In genomic region chr7:107744345-107744750, GRCh38 we compare ENCODE assay signal across 8 cellular contexts. TPM values are rescaled to one million over a fixed set of nuclear protein-coding genes. Genes with fewer than 3 reads are reported as not detected.
DNase-seq lines count a peak whose midpoint lies in the region; ATAC-seq and TF ChIP-seq lines count a peak whose summit lies in the region.

No MANE protein-coding gene starts in this region.

- peak overlapping the region; percentile 93 for H3K4me3 Mint-ChIP-seq in T-helper 2 cell treated with Interferon-gamma antibody and Interleukin-4, amounts not matched to agents 5 μg/mL and 100 μg/mL, for 36 hours
- H3K4me3 Mint-ChIP-seq in neural progenitor cell: peak overlapping the region; percentile 98

- POLR2A ChIA-PET in PC-3 (lab: Charles Lee; ENCODE audit: unreplicated experiment): interaction anchor here (0.6 kb wide), 1 partner anchor 118 kb away, joined by 3 read pairs; no protein-coding TSS in a partner anchor

- H3K27me3 ChIP-seq in PC-3 (ENCODE audit: low read length) (no peaks in the 10 kb centered on the region), neural progenitor cell (no peaks in the 10 kb centered on the region)

- H3K27ac ChIP-seq in PC-3 (ENCODE audit: low read length): peak overlapping the region; percentile 94
- peak overlapping the region; percentile 97 for H3K27ac ChIP-seq in neural progenitor cell

- H3K27ac Mint-ChIP-seq in T-helper 2 cell treated with Interferon-gamma antibody and Interleukin-4, amounts not matched to agents 5 μg/mL and 100 μg/mL, for 36 hours: peak overlapping the region; percentile 100
- H3K27ac Mint-ChIP-seq in neural progenitor cell: peak overlapping the region; percentile 94

- BruUV-seq in PC-3 (replicated peaks; lab: Mats Ljungman, UMichigan): TSS peak; percentile 53

- H3K9me3 ChIP-seq in PC-3 (ENCODE audit: low read length) (no peaks in the 10 kb centered on the region), neural progenitor cell (ENCODE audit: low read depth) (no peaks in the 10 kb centered on the region)

- H2AFZ ChIP-seq in PC-3 (ENCODE audit: low read length) (peak overlapping the region; percentile 99), neural progenitor cell (replicated peaks) (peak overlapping the region; percentile 97)

- H3K9me3 Mint-ChIP-seq in T-helper 2 cell treated with Interferon-gamma antibody and Interleukin-4, amounts not matched to agents 5 μg/mL and 100 μg/mL, for 36 hours: no peaks in the 10 kb centered on the region
- no peaks in the 10 kb centered on the region for H3K9me3 Mint-ChIP-seq in neural progenitor cell

- H3K36me3 ChIP-seq in PC-3 (ENCODE audit: low read depth, low read length) (peaks cover 5% of the 10 kb centered on the region), neural progenitor cell (peaks cover 7% of the 10 kb centered on the region)

- peaks cover 54% of the 10 kb centered on the region for H3K79me2 ChIP-seq in PC-3 (ENCODE audit: low read length)
- H3K79me2 ChIP-seq in neural progenitor cell (ENCODE audit: low read depth): peaks cover 54% of the 10 kb centered on the region

- H3K4me1 ChIP-seq in PC-3 (ENCODE audit: insufficient read depth, low read length) (peaks cover 26% of the 10 kb centered on the region), neural progenitor cell (peaks cover 23% of the 10 kb centered on the region)

- H4K20me1 ChIP-seq in PC-3 (ENCODE audit: low read length) (peaks cover 43% of the 10 kb centered on the region), neural progenitor cell (ENCODE audit: low read depth) (peaks cover 41% of the 10 kb centered on the region)

- H3K4me3 ChIP-seq in PC-3 (ENCODE audit: low read length) (peak overlapping the region; percentile 98), epithelial cell of esophagus (ENCODE audit: low read length) (peak overlapping the region; percentile 94), neural progenitor cell (peak overlapping the region; percentile 97)

- peak; percentile 31 for ATAC-seq in HG02870 (IDR thresholded peaks at IDR 0.05; ENCODE audit: unreplicated experiment)
- peak; percentile 42 for ATAC-seq in PC-3

- CTCF ChIA-PET in PC-3 (lab: Charles Lee): interaction anchor here (0.6 to 2.9 kb wide), 3 partner anchors 130 to 574 kb away, joined by 7 to 77 read pairs (median 24); no protein-coding TSS in a partner anchor

- no peaks in the 10 kb centered on the region for H3K27me3 Mint-ChIP-seq in T-helper 2 cell treated with Interferon-gamma antibody and Interleukin-4, amounts not matched to agents 5 μg/mL and 100 μg/mL, for 36 hours (ENCODE audit: low read depth)
- peaks cover 2% of the 10 kb centered on the region for H3K27me3 Mint-ChIP-seq in neural progenitor cell (ENCODE audit: insufficient read depth, low read depth)

- peak overlapping the region; percentile 99 for H3K4me2 ChIP-seq in PC-3 (ENCODE audit: low read length)
- peak overlapping the region; percentile 98 for H3K4me2 ChIP-seq in neural progenitor cell

- DNase-seq in T-helper 2 cell treated with Interferon-gamma antibody and Interleukin-4, amounts not matched to agents 5 μg/mL and 100 μg/mL, for 36 hours (ENCODE audit: low spot score): no peak
- no peak for DNase-seq in T-helper 2 cell
- DNase-seq in PC-3: no peak
- DNase-seq in epithelial cell of esophagus (ENCODE audit: low read depth): no peak
- no peak for DNase-seq in neural progenitor cell (ENCODE audit: low spot score)
- no peak for DNase-seq in NCI-H187 (lab: John Stamatoyannopoulos, UW)
- DNase-seq in SK-N-DZ (ENCODE audit: low spot score): no peak

- intact Hi-C loops in PC-3 (cut with micrococcal nuclease): loop anchor here (2.0 to 10.0 kb wide), 2 partner anchors 260 to 402 kb away; partner anchors contain the start of gene LAMB1

- H3K36me3 Mint-ChIP-seq in T-helper 2 cell treated with Interferon-gamma antibody and Interleukin-4, amounts not matched to agents 5 μg/mL and 100 μg/mL, for 36 hours (ENCODE audit: low read depth): peaks cover 12% of the 10 kb centered on the region
- H3K36me3 Mint-ChIP-seq in neural progenitor cell: no peaks in the 10 kb centered on the region

- no peak for TF ChIP-seq CTCF in PC-3 (conservative IDR thresholded peaks at IDR 0.05; ENCODE audit: low read depth, low read length)
- TF ChIP-seq CTCF in epithelial cell of esophagus (IDR thresholded peaks at IDR 0.05; ENCODE audit: insufficient read depth, low read depth, low read length, missing control alignments): no peak
- no peak for TF ChIP-seq CTCF in neural progenitor cell (IDR thresholded peaks at IDR 0.05)

- peaks cover 38% of the 10 kb centered on the region for H3K4me1 Mint-ChIP-seq in T-helper 2 cell treated with Interferon-gamma antibody and Interleukin-4, amounts not matched to agents 5 μg/mL and 100 μg/mL, for 36 hours (ENCODE audit: low read depth)
- H3K4me1 Mint-ChIP-seq in neural progenitor cell: peaks cover 21% of the 10 kb centered on the region

- H3F3A ChIP-seq in PC-3 (ENCODE audit: low read length, unreplicated experiment) (no peaks in the 10 kb centered on the region), neural progenitor cell (ENCODE audit: low read depth) (peaks cover 29% of the 10 kb centered on the region)

- H3K9ac ChIP-seq in PC-3 (ENCODE audit: low read length): peak overlapping the region; percentile 94
- peak overlapping the region; percentile 94 for H3K9ac ChIP-seq in neural progenitor cell

- no peaks in the 10 kb centered on the region for H3K9me2 ChIP-seq in PC-3 (replicated peaks; ENCODE audit: low read length)

RNA-seq across cellular contexts. Expression of gene CBLL1, which starts 0.4 kb away (rescaled TPM):
- total RNA-seq in PC-3 (2014; rRNA removed) (10.6 and 10.7 TPM in 2 replicates), neural progenitor cell (ENCODE audit: low replicate concordance) (40.6 and 58.0 TPM in 2 replicates)
- polyA plus RNA-seq in SK-N-DZ (2014; cell fraction: cytosol; rRNA removed): 19.8 and 24.4 TPM in 2 replicates
- polyA plus RNA-seq in SK-N-DZ (2014; cell fraction: nucleus; rRNA removed): 5.8 and 14.9 TPM in 2 replicates

RNA-seq across cellular contexts. Expression of gene SLC26A3, which starts 58.7 kb away (rescaled TPM):
- total RNA-seq in PC-3 (2014; rRNA removed) (not detected in 2 replicates), neural progenitor cell (ENCODE audit: low replicate concordance) (not detected in 2 replicates)
- polyA plus RNA-seq in SK-N-DZ (2014; cell fraction: cytosol; rRNA removed): not detected in 2 replicates
- not detected in 2 replicates for polyA plus RNA-seq in SK-N-DZ (2014; cell fraction: nucleus; rRNA removed)
